Comparison of ENCODE assay signal across 23 cellular contexts in the genomic region with DNA sequence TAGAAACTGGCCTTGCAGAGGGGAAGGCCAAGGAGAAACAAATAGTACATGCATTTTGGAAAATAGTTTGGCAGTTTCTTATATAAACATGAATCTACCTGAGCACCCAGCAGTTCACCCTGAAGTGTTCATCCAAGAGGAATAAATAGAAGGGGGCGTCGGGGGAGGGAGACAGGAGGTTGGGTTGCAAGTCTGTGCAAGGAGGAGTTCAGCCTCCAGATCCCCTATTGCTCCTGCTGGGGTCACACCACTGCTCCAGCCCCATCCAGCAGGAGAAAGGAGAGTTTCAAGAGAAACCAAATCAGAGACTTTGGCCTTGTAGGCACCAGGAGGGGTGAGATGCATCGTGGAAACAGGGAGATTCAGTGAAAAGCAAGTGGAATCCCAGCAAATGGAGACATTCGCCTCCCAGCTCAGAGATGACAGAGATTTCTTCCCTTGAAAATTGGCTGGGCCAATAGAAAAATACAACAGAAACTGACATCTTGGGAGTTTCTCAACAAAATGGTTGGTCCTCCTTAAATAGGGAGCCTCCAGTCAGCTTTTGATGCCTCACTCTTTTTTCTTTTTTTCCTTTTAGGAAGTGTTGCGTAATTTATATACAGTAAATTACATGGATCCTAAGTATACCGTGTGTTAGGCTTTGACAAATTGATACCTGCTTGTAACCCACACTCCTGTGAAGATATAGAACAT. TPM values are rescaled to one million over a fixed set of nuclear protein-coding genes. Genes with fewer than 3 reads are reported as not detected.
A peak's percentile ranks its signal among the peaks of the same experiment; 100 is the strongest.
DNase-seq lines count a peak whose midpoint lies in the region; ATAC-seq and TF ChIP-seq lines count a peak whose summit lies in the region.
"Had no signal": no experiment of that assay in that cellular context is flagged by ENCODE, and none has a peak within 500 bp of the region (broad histone marks: within the 10 kb centered on the region; RNA-seq: fewer than 3 reads in every experiment).

No MANE protein-coding gene starts in this region.

- no peak for TF ChIP-seq POLR2A in spleen (IDR thresholded peaks at IDR 0.05)

- H3K27ac ChIP-seq in spleen (no peak overlapping the region), left ventricle myocardium inferior (replicated peaks) (no peak overlapping the region)
- H3K27ac ChIP-seq: SK-N-MC had no signal

- peak; percentile 4 for DNase-seq in activated CD4-positive, alpha-beta T cell treated with anti-CD3 and anti-CD28 coated beads for 1 hour
- no peak for DNase-seq in activated CD4-positive, alpha-beta T cell treated with anti-CD3 and anti-CD28 coated beads for 48 hours
- DNase-seq in WTC11 (ENCODE audit: low spot score) (peak; percentile 7), islet precursor cell (peak; percentile 14), spleen (peak; percentile 35), left ventricle myocardium inferior (no peak)
- DNase-seq: 8988T, ACHN, BE2C, Kasumi-1, NCI-H1092 treated with DMSO at 0.1 percent for 48 hours, NCI-H1436, NCI-H187 treated with DMSO at 0.1 percent for 48 hours, NCI-H2107, NCI-H524 treated with DMSO at 0.1 percent for 48 hours, NCI-H774, SIG-M5 had no signal

- no peaks in the 10 kb centered on the region for H3K36me3 ChIP-seq in spleen
- H3K36me3 ChIP-seq in left ventricle myocardium inferior, result no peaks in the 10 kb centered on the region
- H3K36me3 ChIP-seq: BE2C had no signal

- peaks cover 11% of the 10 kb centered on the region for H3K4me1 Mint-ChIP-seq in WTC11

- no peak overlapping the region for H3K27ac Mint-ChIP-seq in WTC11

- H3K4me1 ChIP-seq in spleen (no peaks in the 10 kb centered on the region), left ventricle myocardium inferior (no peaks in the 10 kb centered on the region)
- H3K4me1 ChIP-seq: BE2C had no signal

- H3K27me3 ChIP-seq in spleen (replicated peaks in 1 of 7) (peaks cover 0 to 34% (median 0%) of the 10 kb centered on the region in 7 donors), left ventricle myocardium inferior (ENCODE audit: low read depth) (peaks cover 4% of the 10 kb centered on the region)
- H3K27me3 ChIP-seq: BE2C had no signal

- intact Hi-C loops in spleen (cut with DNase I; ENCODE audit: low total_unique reads), result no loop called here
- intact Hi-C loops in left ventricle myocardium inferior (cut with micrococcal nuclease), result no loop called here

- TF ChIP-seq CTCF in WTC11 (IDR thresholded peaks at IDR 0.05) (no peak), spleen (IDR thresholded peaks at IDR 0.05 in 8 of 11, conservative IDR thresholded peaks at IDR 0.05 in 3 of 11) (no peak), left ventricle myocardium inferior (IDR thresholded peaks at IDR 0.05; ENCODE audit: borderline replicate concordance) (no peak)

- no peaks in the 10 kb centered on the region for H3K36me3 Mint-ChIP-seq in WTC11

- WGBS in spleen, 5 donors, result 69 to 79% (median 72%) methylated on average over 6 of the region's 6 CpGs

- POLR2A ChIA-PET in WTC11 (lab: Charles Lee), result no interaction called here

- no peak for ATAC-seq in WTC11
- ATAC-seq in HG03280 (IDR thresholded peaks at IDR 0.05; ENCODE audit: unreplicated experiment), result no peak
- ATAC-seq in HG02981 (IDR thresholded peaks at IDR 0.05; ENCODE audit: unreplicated experiment), result no peak
- ATAC-seq: HCT116 had no signal

- CTCF ChIA-PET in WTC11 (lab: Charles Lee), result no interaction called here

- H3K27me3 Mint-ChIP-seq in WTC11 (ENCODE audit: low read depth), result no peaks in the 10 kb centered on the region; the same call in 1 of the 2 replicates

- no peaks in the 10 kb centered on the region; the same call in 1 of the 2 replicates for H3K9me3 Mint-ChIP-seq in WTC11

- no peak overlapping the region for H3K4me3 Mint-ChIP-seq in WTC11

- no peak overlapping the region for H3K4me3 ChIP-seq in spleen
- H3K4me3 ChIP-seq in left ventricle myocardium inferior, result no peak overlapping the region
- H3K4me3 ChIP-seq: SK-N-MC had no signal

- H3K9me3 ChIP-seq in spleen (peaks cover 0 to 3% (median 0%) of the 10 kb centered on the region in 8 donors), left ventricle myocardium inferior (replicated peaks) (no peaks in the 10 kb centered on the region)
- H3K9me3 ChIP-seq: BE2C had no signal

TF ChIP-seq in WTC11, 78 proteins besides CTCF, POLR2A, EP300 and RAD21:
- TF ChIP-seq GTF2I (CRISPR knock-in tag; conservative IDR thresholded peaks at IDR 0.05), result no peak
- no peak for TF ChIP-seq E2F4 (CRISPR knock-in tag; IDR thresholded peaks at IDR 0.05; ENCODE audit: borderline replicate concordance, low read depth)
- TF ChIP-seq TCF7 (CRISPR knock-in tag; IDR thresholded peaks at IDR 0.05; ENCODE audit: low read depth), result no peak
- no peak for TF ChIP-seq CREB1 (CRISPR knock-in tag; IDR thresholded peaks at IDR 0.05)

RNA-seq across cellular contexts. Expression of gene OTOG, which starts 34.1 kb away (rescaled TPM):
- 1.4 to 3.5 TPM (median 2.1 TPM) in 3 replicates for total RNA-seq in WTC11 (2021)
- not detected for total RNA-seq in spleen
- polyA plus RNA-seq in spleen, result not detected
- total RNA-seq in left ventricle myocardium inferior, result not detected
- total RNA-seq: H4, M059J had no signal

RNA-seq across cellular contexts. Expression of gene USH1C, which starts 37.0 kb away (rescaled TPM):
- total RNA-seq in WTC11 (2021) (3.3 to 3.9 TPM (median 3.7 TPM) in 3 replicates), spleen (not detected), left ventricle myocardium inferior (not detected)
- under 1 TPM in 1 of 3 donors, not detected in 2; 0.12 TPM for polyA plus RNA-seq in spleen
- total RNA-seq: H4, M059J had no signal

Comparison
In these comparisons a context has a peak if more than half of its experiments do, and no peak if none do; other contexts are left out.
1. DNase-seq: peak in activated CD4-positive, alpha-beta T cell treated with anti-CD3 and anti-CD28 coated beads for 1 hour (single experiment), WTC11 (single experiment), islet precursor cell (single experiment) and spleen (single experiment); none in activated CD4-positive, alpha-beta T cell treated with anti-CD3 and anti-CD28 coated beads for 48 hours (single experiment) and left ventricle myocardium inferior (single experiment).